In the genomic region with DNA sequence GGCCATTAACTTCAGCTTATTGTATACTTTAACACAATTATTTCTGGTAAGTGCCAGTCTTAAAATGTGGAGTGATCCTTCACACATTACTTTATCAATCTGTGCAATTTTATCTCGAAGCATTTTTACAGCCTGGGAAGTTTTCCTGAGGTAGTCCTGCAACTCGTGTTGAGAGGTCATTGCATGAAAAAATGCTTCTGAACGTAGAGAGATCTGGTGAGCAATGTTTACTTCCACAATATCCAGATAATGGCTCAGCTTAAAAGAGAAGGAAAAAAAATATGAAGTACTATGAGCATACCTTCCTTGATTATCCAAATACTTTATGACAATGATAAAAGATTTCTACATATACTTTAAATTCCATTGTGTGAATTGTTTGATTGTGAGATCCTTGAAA, we compare ENCODE assay signal across 2 cellular contexts.
TF ChIP-seq lines count a peak whose summit lies in the region.

No MANE protein-coding gene starts in this region.

TF ChIP-seq in GM23338, 12 proteins besides CTCF, POLR2A, EP300 and RAD21 (continued from another document):
- TF ChIP-seq ZNF114 (CRISPR knock-in tag; IDR thresholded peaks at IDR 0.05) (no peak), JUNB (IDR thresholded peaks at IDR 0.05; ENCODE audit: unreplicated experiment) (no peak), EZH2 (IDR thresholded peaks at IDR 0.05; ENCODE audit: low read depth, unreplicated experiment) (no peak)
- TF ChIP-seq, protein P1, sequence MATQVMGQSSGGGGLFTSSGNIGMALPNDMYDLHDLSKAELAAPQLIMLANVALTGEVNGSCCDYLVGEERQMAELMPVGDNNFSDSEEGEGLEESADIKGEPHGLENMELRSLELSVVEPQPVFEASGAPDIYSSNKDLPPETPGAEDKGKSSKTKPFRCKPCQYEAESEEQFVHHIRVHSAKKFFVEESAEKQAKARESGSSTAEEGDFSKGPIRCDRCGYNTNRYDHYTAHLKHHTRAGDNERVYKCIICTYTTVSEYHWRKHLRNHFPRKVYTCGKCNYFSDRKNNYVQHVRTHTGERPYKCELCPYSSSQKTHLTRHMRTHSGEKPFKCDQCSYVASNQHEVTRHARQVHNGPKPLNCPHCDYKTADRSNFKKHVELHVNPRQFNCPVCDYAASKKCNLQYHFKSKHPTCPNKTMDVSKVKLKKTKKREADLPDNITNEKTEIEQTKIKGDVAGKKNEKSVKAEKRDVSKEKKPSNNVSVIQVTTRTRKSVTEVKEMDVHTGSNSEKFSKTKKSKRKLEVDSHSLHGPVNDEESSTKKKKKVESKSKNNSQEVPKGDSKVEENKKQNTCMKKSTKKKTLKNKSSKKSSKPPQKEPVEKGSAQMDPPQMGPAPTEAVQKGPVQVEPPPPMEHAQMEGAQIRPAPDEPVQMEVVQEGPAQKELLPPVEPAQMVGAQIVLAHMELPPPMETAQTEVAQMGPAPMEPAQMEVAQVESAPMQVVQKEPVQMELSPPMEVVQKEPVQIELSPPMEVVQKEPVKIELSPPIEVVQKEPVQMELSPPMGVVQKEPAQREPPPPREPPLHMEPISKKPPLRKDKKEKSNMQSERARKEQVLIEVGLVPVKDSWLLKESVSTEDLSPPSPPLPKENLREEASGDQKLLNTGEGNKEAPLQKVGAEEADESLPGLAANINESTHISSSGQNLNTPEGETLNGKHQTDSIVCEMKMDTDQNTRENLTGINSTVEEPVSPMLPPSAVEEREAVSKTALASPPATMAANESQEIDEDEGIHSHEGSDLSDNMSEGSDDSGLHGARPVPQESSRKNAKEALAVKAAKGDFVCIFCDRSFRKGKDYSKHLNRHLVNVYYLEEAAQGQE (IDR thresholded peaks at IDR 0.05; ENCODE audit: unreplicated experiment), result no peak

TF ChIP-seq in WTC11, 78 proteins besides CTCF, POLR2A, EP300 and RAD21 (continued from another document):
- TF ChIP-seq, protein P2, sequence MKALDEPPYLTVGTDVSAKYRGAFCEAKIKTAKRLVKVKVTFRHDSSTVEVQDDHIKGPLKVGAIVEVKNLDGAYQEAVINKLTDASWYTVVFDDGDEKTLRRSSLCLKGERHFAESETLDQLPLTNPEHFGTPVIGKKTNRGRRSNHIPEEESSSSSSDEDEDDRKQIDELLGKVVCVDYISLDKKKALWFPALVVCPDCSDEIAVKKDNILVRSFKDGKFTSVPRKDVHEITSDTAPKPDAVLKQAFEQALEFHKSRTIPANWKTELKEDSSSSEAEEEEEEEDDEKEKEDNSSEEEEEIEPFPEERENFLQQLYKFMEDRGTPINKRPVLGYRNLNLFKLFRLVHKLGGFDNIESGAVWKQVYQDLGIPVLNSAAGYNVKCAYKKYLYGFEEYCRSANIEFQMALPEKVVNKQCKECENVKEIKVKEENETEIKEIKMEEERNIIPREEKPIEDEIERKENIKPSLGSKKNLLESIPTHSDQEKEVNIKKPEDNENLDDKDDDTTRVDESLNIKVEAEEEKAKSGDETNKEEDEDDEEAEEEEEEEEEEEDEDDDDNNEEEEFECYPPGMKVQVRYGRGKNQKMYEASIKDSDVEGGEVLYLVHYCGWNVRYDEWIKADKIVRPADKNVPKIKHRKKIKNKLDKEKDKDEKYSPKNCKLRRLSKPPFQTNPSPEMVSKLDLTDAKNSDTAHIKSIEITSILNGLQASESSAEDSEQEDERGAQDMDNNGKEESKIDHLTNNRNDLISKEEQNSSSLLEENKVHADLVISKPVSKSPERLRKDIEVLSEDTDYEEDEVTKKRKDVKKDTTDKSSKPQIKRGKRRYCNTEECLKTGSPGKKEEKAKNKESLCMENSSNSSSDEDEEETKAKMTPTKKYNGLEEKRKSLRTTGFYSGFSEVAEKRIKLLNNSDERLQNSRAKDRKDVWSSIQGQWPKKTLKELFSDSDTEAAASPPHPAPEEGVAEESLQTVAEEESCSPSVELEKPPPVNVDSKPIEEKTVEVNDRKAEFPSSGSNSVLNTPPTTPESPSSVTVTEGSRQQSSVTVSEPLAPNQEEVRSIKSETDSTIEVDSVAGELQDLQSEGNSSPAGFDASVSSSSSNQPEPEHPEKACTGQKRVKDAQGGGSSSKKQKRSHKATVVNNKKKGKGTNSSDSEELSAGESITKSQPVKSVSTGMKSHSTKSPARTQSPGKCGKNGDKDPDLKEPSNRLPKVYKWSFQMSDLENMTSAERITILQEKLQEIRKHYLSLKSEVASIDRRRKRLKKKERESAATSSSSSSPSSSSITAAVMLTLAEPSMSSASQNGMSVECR (CRISPR knock-in tag; IDR thresholded peaks at IDR 0.05; ENCODE audit: borderline replicate concordance), result no peak
- TF ChIP-seq, protein P3, sequence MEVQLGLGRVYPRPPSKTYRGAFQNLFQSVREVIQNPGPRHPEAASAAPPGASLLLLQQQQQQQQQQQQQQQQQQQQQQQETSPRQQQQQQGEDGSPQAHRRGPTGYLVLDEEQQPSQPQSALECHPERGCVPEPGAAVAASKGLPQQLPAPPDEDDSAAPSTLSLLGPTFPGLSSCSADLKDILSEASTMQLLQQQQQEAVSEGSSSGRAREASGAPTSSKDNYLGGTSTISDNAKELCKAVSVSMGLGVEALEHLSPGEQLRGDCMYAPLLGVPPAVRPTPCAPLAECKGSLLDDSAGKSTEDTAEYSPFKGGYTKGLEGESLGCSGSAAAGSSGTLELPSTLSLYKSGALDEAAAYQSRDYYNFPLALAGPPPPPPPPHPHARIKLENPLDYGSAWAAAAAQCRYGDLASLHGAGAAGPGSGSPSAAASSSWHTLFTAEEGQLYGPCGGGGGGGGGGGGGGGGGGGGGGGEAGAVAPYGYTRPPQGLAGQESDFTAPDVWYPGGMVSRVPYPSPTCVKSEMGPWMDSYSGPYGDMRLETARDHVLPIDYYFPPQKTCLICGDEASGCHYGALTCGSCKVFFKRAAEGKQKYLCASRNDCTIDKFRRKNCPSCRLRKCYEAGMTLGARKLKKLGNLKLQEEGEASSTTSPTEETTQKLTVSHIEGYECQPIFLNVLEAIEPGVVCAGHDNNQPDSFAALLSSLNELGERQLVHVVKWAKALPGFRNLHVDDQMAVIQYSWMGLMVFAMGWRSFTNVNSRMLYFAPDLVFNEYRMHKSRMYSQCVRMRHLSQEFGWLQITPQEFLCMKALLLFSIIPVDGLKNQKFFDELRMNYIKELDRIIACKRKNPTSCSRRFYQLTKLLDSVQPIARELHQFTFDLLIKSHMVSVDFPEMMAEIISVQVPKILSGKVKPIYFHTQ (CRISPR knock-in tag; IDR thresholded peaks at IDR 0.05), result no peak
- TF ChIP-seq RORB (CRISPR knock-in tag; IDR thresholded peaks at IDR 0.05), result no peak
- TF ChIP-seq, protein P4, sequence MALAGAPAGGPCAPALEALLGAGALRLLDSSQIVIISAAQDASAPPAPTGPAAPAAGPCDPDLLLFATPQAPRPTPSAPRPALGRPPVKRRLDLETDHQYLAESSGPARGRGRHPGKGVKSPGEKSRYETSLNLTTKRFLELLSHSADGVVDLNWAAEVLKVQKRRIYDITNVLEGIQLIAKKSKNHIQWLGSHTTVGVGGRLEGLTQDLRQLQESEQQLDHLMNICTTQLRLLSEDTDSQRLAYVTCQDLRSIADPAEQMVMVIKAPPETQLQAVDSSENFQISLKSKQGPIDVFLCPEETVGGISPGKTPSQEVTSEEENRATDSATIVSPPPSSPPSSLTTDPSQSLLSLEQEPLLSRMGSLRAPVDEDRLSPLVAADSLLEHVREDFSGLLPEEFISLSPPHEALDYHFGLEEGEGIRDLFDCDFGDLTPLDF (CRISPR knock-in tag; IDR thresholded peaks at IDR 0.05), result no peak
- no peak for TF ChIP-seq ZNF423 (CRISPR knock-in tag; IDR thresholded peaks at IDR 0.05)
- TF ChIP-seq FOXK1 (CRISPR knock-in tag; IDR thresholded peaks at IDR 0.05), result no peak
- TF ChIP-seq OVOL2 (CRISPR knock-in tag; IDR thresholded peaks at IDR 0.05; ENCODE audit: borderline replicate concordance), result no peak
- no peak for TF ChIP-seq ZNF121 (CRISPR knock-in tag; IDR thresholded peaks at IDR 0.05)
- TF ChIP-seq, protein P5, sequence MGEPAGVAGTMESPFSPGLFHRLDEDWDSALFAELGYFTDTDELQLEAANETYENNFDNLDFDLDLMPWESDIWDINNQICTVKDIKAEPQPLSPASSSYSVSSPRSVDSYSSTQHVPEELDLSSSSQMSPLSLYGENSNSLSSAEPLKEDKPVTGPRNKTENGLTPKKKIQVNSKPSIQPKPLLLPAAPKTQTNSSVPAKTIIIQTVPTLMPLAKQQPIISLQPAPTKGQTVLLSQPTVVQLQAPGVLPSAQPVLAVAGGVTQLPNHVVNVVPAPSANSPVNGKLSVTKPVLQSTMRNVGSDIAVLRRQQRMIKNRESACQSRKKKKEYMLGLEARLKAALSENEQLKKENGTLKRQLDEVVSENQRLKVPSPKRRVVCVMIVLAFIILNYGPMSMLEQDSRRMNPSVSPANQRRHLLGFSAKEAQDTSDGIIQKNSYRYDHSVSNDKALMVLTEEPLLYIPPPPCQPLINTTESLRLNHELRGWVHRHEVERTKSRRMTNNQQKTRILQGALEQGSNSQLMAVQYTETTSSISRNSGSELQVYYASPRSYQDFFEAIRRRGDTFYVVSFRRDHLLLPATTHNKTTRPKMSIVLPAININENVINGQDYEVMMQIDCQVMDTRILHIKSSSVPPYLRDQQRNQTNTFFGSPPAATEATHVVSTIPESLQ (CRISPR knock-in tag; IDR thresholded peaks at IDR 0.05), result no peak
- no peak for TF ChIP-seq FOXP1 (CRISPR knock-in tag; IDR thresholded peaks at IDR 0.05; ENCODE audit: borderline replicate concordance)
- TF ChIP-seq NFE2L1 (CRISPR knock-in tag; IDR thresholded peaks at IDR 0.05), result no peak
- TF ChIP-seq SOX15 (CRISPR knock-in tag; IDR thresholded peaks at IDR 0.05), result no peak
- TF ChIP-seq EMX1 (CRISPR knock-in tag; IDR thresholded peaks at IDR 0.05), result no peak
- TF ChIP-seq, protein P6, sequence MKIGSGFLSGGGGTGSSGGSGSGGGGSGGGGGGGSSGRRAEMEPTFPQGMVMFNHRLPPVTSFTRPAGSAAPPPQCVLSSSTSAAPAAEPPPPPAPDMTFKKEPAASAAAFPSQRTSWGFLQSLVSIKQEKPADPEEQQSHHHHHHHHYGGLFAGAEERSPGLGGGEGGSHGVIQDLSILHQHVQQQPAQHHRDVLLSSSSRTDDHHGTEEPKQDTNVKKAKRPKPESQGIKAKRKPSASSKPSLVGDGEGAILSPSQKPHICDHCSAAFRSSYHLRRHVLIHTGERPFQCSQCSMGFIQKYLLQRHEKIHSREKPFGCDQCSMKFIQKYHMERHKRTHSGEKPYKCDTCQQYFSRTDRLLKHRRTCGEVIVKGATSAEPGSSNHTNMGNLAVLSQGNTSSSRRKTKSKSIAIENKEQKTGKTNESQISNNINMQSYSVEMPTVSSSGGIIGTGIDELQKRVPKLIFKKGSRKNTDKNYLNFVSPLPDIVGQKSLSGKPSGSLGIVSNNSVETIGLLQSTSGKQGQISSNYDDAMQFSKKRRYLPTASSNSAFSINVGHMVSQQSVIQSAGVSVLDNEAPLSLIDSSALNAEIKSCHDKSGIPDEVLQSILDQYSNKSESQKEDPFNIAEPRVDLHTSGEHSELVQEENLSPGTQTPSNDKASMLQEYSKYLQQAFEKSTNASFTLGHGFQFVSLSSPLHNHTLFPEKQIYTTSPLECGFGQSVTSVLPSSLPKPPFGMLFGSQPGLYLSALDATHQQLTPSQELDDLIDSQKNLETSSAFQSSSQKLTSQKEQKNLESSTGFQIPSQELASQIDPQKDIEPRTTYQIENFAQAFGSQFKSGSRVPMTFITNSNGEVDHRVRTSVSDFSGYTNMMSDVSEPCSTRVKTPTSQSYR (CRISPR knock-in tag; IDR thresholded peaks at IDR 0.05), result no peak
- TF ChIP-seq CREM (CRISPR knock-in tag; IDR thresholded peaks at IDR 0.05), result no peak
- TF ChIP-seq ELF4 (CRISPR knock-in tag; IDR thresholded peaks at IDR 0.05; ENCODE audit: low read depth), result no peak
- no peak for TF ChIP-seq CREB1 (CRISPR knock-in tag; IDR thresholded peaks at IDR 0.05)
